ENCODE assay signal across 8 cellular contexts in genomic region chr1:164560076-164560475, GRCh38. TPM values are rescaled to one million over a fixed set of nuclear protein-coding genes. Genes with fewer than 3 reads are reported as not detected.
DNase-seq lines count a peak whose midpoint lies in the region; ATAC-seq and TF ChIP-seq lines count a peak whose summit lies in the region.

No MANE protein-coding gene starts in this region.

- peak overlapping the region; percentile 58 for H3K4me3 Mint-ChIP-seq in activated naive CD4-positive, alpha-beta T cell treated with anti-CD3 and anti-CD28 coated beads for 36 hours

- H3K4me1 ChIP-seq in lower lobe of right lung = peaks cover 11% of the 10 kb centered on the region
- H3K4me1 ChIP-seq in transverse colon = peaks cover 0 to 32% (median 1%) of the 10 kb centered on the region in 4 donors

- H3K27ac Mint-ChIP-seq in activated naive CD4-positive, alpha-beta T cell treated with anti-CD3 and anti-CD28 coated beads for 36 hours = no peak overlapping the region

- H3K27ac ChIP-seq in lower lobe of right lung (peak overlapping the region; percentile 81), transverse colon (peak overlapping the region; percentile 87 to 89 (median 87))

- intact Hi-C loops in activated naive CD4-positive, alpha-beta T cell treated with anti-CD3 and anti-CD28 coated beads for 36 hours (cut with micrococcal nuclease) = no loop called here
- intact Hi-C loops in lower lobe of right lung (cut with DNase I) (no loop called here), transverse colon (cut with DNase I; ENCODE audit: low total_unique reads) (no loop called here)

- H3K36me3 Mint-ChIP-seq in activated naive CD4-positive, alpha-beta T cell treated with anti-CD3 and anti-CD28 coated beads for 36 hours (ENCODE audit: low read depth) = no peaks in the 10 kb centered on the region

- in situ Hi-C loops in transverse colon (cut with MboI; ENCODE audit: low pct_ligation_motif_present in 1 of 4, low pct_unique_long_range_greater_than_20kb in 1 of 4, low sequenced_read_pairs in 3 of 4) = loop anchor here in 1 of 4 donors (10.0 kb wide), 1 partner anchor 225 kb away; no protein-coding TSS in a partner anchor

- peaks cover 24% of the 10 kb centered on the region for H3K27me3 Mint-ChIP-seq in activated naive CD4-positive, alpha-beta T cell treated with anti-CD3 and anti-CD28 coated beads for 36 hours (ENCODE audit: low read depth)

- H3K4me3 ChIP-seq in lower lobe of right lung (peak overlapping the region; percentile 69), transverse colon (peak overlapping the region; percentile 43 to 90 (median 72))

- no peak for ATAC-seq in lower lobe of right lung
- no peak for ATAC-seq in activated CD4-positive, CD25-positive, alpha-beta regulatory T cell treated with anti-CD3 and anti-CD28 coated beads, Interleukin-2, amount 50 U/mL, for 24 hours

- WGBS in transverse colon (ENCODE audit: low coverage in 1 of 2), 2 donors = 0 to 6% methylated on average over 8 to 11 of the region's 11 CpGs

- peaks cover 7% of the 10 kb centered on the region for H3K4me1 Mint-ChIP-seq in activated naive CD4-positive, alpha-beta T cell treated with anti-CD3 and anti-CD28 coated beads for 36 hours (ENCODE audit: low read depth)

- TF ChIP-seq CTCF in lower lobe of right lung (IDR thresholded peaks at IDR 0.05) (no peak), transverse colon (IDR thresholded peaks at IDR 0.05) (no peak)

- CTCF ChIA-PET in activated naive CD4-positive, alpha-beta T cell treated with anti-CD3 and anti-CD28 coated beads for 36 hours (lab: Charles Lee) = no interaction called here

- no peak for DNase-seq in activated naive CD4-positive, alpha-beta T cell treated with anti-CD3 and anti-CD28 coated beads for 36 hours
- DNase-seq in activated naive CD4-positive, alpha-beta T cell (lab: John Stamatoyannopoulos, UW) = no peak
- DNase-seq in astrocyte of the hippocampus (ENCODE audit: low read depth, low spot score) (peak; percentile 54), lower lobe of right lung (no peak), transverse colon (no peak), NCI-H1436 treated with DMSO at 0.1 percent for 48 hours (lab: John Stamatoyannopoulos, UW) (no peak), putamen (ENCODE audit: low spot score) (no peak)

- H3K27me3 ChIP-seq in lower lobe of right lung (ENCODE audit: low read depth) (no peaks in the 10 kb centered on the region), transverse colon (no peaks in the 10 kb centered on the region)

- TF ChIP-seq EP300 in transverse colon (IDR thresholded peaks at IDR 0.05; ENCODE audit: low read depth) = no peak

- TF ChIP-seq POLR2A in transverse colon (IDR thresholded peaks at IDR 0.05) = no peak

- no peaks in the 10 kb centered on the region for H3K9me3 Mint-ChIP-seq in activated naive CD4-positive, alpha-beta T cell treated with anti-CD3 and anti-CD28 coated beads for 36 hours

- no peaks in the 10 kb centered on the region for H3K9me3 ChIP-seq in lower lobe of right lung
- no peaks in the 10 kb centered on the region for H3K9me3 ChIP-seq in transverse colon

- H3K36me3 ChIP-seq in lower lobe of right lung (no peaks in the 10 kb centered on the region), transverse colon (no peaks in the 10 kb centered on the region)

RNA-seq across cellular contexts. Expression of gene PBX1, which starts 1.1 kb away (rescaled TPM):
- total RNA-seq in activated naive CD4-positive, alpha-beta T cell treated with anti-CD3 and anti-CD28 coated beads for 36 hours = under 1 TPM; 0.27 to 0.31 TPM
- total RNA-seq in lower lobe of right lung (58.1 TPM), transverse colon (10 to 100 TPM; 46.8 to 77.2 (median 50.7) TPM)

Comparison
In these comparisons a context has a peak if more than half of its experiments do, and no peak if none do; other contexts are left out.
1. RNA of gene PBX1, which starts 1.1 kb away (total RNA-seq): 58.1 TPM in lower lobe of right lung (single experiment) and 46.8 to 77.2 TPM in transverse colon; 0.27 to 0.31 TPM in activated naive CD4-positive, alpha-beta T cell treated with anti-CD3 and anti-CD28 coated beads for 36 hours; every median in the first group is over 10 times any median in the second.